20 cellular contexts compared by ENCODE assay signal in genomic region chr20:58032599-58032998, GRCh38.
"Had no signal": no experiment of that assay in that cellular context is flagged by ENCODE, and none has a peak within 500 bp of the region (broad histone marks: within the 10 kb centered on the region; RNA-seq: fewer than 3 reads in every experiment).

No MANE protein-coding gene starts in this region.

- FAIRE-seq: endometrium, kidney, pancreas had no signal

- H3K36me3 Mint-ChIP-seq: memory B cell, natural killer cell had no signal

- H3K9me3 Mint-ChIP-seq: natural killer cell; stimulated activated naive CD8-positive, alpha-beta T cell treated with anti-CD3 and anti-CD28 coated beads, Interleukin-15, amount 100 ng/mL, for 72 hours had no signal

- DNase-seq: dermis blood vessel endothelial cell; effector memory CD4-positive, alpha-beta T cell; foreskin fibroblast; gastrocnemius medialis; kidney; natural killer cell; occipital lobe; pancreas; stimulated activated CD4-positive, alpha-beta T cell treated with anti-CD3 and anti-CD28 coated beads, Interleukin-12 subunit alpha, Interleukin-12 subunit beta, amount 100 ng/mL, for 4 hours; stimulated activated CD4-positive, alpha-beta T cell treated with anti-CD3 and anti-CD28 coated beads, Interleukin-1b, Interleukin-23, amount 100 ng/mL, for 48 hours; stimulated activated CD4-positive, alpha-beta T cell treated with anti-CD3 and anti-CD28 coated beads, Interleukin-4, amount 100 ng/mL, for 1 hour; stimulated activated CD8-positive, alpha-beta memory T cell treated with anti-CD3 and anti-CD28 coated beads, Interleukin-4, amount 100 ng/mL, for 48 hours; stimulated activated naive CD4-positive, alpha-beta T cell; stimulated activated naive CD8-positive, alpha-beta T cell treated with anti-CD3 and anti-CD28 coated beads, Interleukin-15, amount 100 ng/mL, for 72 hours; transverse colon; upper lobe of right lung had no signal

- H3K27ac Mint-ChIP-seq: memory B cell; natural killer cell; stimulated activated naive CD8-positive, alpha-beta T cell treated with anti-CD3 and anti-CD28 coated beads, Interleukin-15, amount 100 ng/mL, for 72 hours had no signal

- ATAC-seq: gastrocnemius medialis; left lobe of liver; natural killer cell; pancreas; sciatic nerve; stimulated activated naive CD8-positive, alpha-beta T cell treated with anti-CD3 and anti-CD28 coated beads, Interleukin-15, amount 100 ng/mL, for 72 hours; upper lobe of right lung had no signal

- H3K4me1 Mint-ChIP-seq: memory B cell; natural killer cell; stimulated activated naive CD8-positive, alpha-beta T cell treated with anti-CD3 and anti-CD28 coated beads, Interleukin-15, amount 100 ng/mL, for 72 hours had no signal

- H3K4me3 Mint-ChIP-seq: memory B cell; natural killer cell; stimulated activated naive CD8-positive, alpha-beta T cell treated with anti-CD3 and anti-CD28 coated beads, Interleukin-15, amount 100 ng/mL, for 72 hours had no signal
